ENCODE assay signal across 32 cellular contexts in the genomic region with DNA sequence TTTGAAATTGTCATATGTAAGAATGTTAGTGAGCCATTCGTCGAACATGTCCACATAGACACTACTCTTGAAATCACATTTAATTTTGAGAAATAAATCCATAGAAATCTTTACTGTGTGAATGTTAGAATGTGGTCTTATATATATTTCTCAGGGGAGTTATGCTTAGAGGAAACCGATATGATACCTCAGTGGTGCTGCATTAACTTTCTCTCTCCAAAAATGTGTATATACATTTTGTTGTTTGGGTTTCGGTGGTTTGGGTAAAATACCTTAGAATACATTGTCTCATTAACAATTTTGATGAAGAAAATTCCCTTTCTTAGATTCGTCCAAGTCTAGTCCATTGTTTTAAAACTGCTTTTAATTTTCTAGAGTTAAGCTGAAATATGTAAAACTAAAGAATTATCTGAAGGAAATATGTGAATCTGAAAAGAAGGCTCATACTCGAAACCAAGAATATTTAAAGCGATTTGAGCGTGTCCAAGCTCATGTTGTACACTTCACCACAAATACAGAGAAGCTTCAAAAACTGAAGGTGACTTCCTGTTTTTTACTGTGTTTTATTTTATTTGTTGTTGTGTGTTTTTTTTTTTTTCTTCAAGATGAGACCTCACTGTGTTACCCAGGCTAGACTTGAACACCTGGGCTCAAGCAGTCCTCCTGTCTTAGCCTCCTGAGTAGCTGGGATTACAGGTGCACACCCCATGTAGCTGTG. TPM values are rescaled to one million over a fixed set of nuclear protein-coding genes. Genes with fewer than 3 reads are reported as not detected.
"Had no signal": no experiment of that assay in that cellular context is flagged by ENCODE, and none has a peak within 500 bp of the region (broad histone marks: within the 10 kb centered on the region; RNA-seq: fewer than 3 reads in every experiment).

No MANE protein-coding gene starts in this region.

- H3K9me3 Mint-ChIP-seq: activated CD4-positive, alpha-beta memory T cell treated with anti-CD3 and anti-CD28 coated beads, Interleukin-2, amount 10 ng/mL, durations not matched to agents 7 days and 5 days; activated CD4-positive, alpha-beta T cell treated with anti-CD3 and anti-CD28 coated beads, Interleukin-2, amount 10 ng/mL, durations not matched to agents 7 days and 5 days; activated naive CD4-positive, alpha-beta T cell treated with anti-CD3 and anti-CD28 coated beads, Interleukin-2, amount 10 ng/mL, durations not matched to agents 7 days and 5 days; activated naive CD8-positive, alpha-beta T cell treated with anti-CD3 and anti-CD28 coated beads, Interleukin-2, amount 10 ng/mL, durations not matched to agents 7 days and 5 days; activated T-cell treated with anti-CD3 and anti-CD28 coated beads, Interleukin-2, amount 50 U/mL, for 24 hours; brain; natural killer cell; stimulated activated naive B cell treated with anti-CD40 and anti-IgM and Interleukin-4, amounts not matched to agents 10 μg/mL and 1 μg/mL and 100 μg/mL, for 72 hours had no signal

- H3K27ac Mint-ChIP-seq: activated CD4-positive, alpha-beta memory T cell treated with anti-CD3 and anti-CD28 coated beads, Interleukin-2, amount 10 ng/mL, durations not matched to agents 7 days and 5 days; activated CD4-positive, alpha-beta T cell treated with anti-CD3 and anti-CD28 coated beads, Interleukin-2, amount 10 ng/mL, durations not matched to agents 7 days and 5 days; activated naive CD4-positive, alpha-beta T cell treated with anti-CD3 and anti-CD28 coated beads, Interleukin-2, amount 10 ng/mL, durations not matched to agents 7 days and 5 days; activated naive CD8-positive, alpha-beta T cell treated with anti-CD3 and anti-CD28 coated beads, Interleukin-2, amount 10 ng/mL, durations not matched to agents 7 days and 5 days; activated T-cell treated with anti-CD3 and anti-CD28 coated beads, Interleukin-2, amount 50 U/mL, for 24 hours; brain; natural killer cell; stimulated activated naive B cell treated with anti-CD40 and anti-IgM and Interleukin-4, amounts not matched to agents 10 μg/mL and 1 μg/mL and 100 μg/mL, for 72 hours had no signal

- ATAC-seq: left lung; natural killer cell; stimulated activated naive B cell treated with anti-CD40 and anti-IgM and Interleukin-4, amounts not matched to agents 10 μg/mL and 1 μg/mL and 100 μg/mL, for 72 hours had no signal

- H3K4me3 Mint-ChIP-seq: activated CD4-positive, alpha-beta memory T cell treated with anti-CD3 and anti-CD28 coated beads, Interleukin-2, amount 10 ng/mL, durations not matched to agents 7 days and 5 days; activated CD4-positive, alpha-beta T cell treated with anti-CD3 and anti-CD28 coated beads, Interleukin-2, amount 10 ng/mL, durations not matched to agents 7 days and 5 days; activated naive CD4-positive, alpha-beta T cell treated with anti-CD3 and anti-CD28 coated beads, Interleukin-2, amount 10 ng/mL, durations not matched to agents 7 days and 5 days; activated naive CD8-positive, alpha-beta T cell treated with anti-CD3 and anti-CD28 coated beads, Interleukin-2, amount 10 ng/mL, durations not matched to agents 7 days and 5 days; activated T-cell treated with anti-CD3 and anti-CD28 coated beads, Interleukin-2, amount 50 U/mL, for 24 hours; brain; natural killer cell; stimulated activated naive B cell treated with anti-CD40 and anti-IgM and Interleukin-4, amounts not matched to agents 10 μg/mL and 1 μg/mL and 100 μg/mL, for 72 hours had no signal

- H3K27me3 ChIP-seq: ascending aorta, cardiac muscle cell, colonic mucosa, gastrocnemius medialis, left lung, sigmoid colon, stomach, thyroid gland had no signal

- H3K27ac ChIP-seq: ascending aorta, cardiac muscle cell, colonic mucosa, gastrocnemius medialis, left lung, sigmoid colon, stomach had no signal

- H3K27me3 Mint-ChIP-seq: activated CD4-positive, alpha-beta memory T cell treated with anti-CD3 and anti-CD28 coated beads, Interleukin-2, amount 10 ng/mL, durations not matched to agents 7 days and 5 days; activated CD4-positive, alpha-beta T cell treated with anti-CD3 and anti-CD28 coated beads, Interleukin-2, amount 10 ng/mL, durations not matched to agents 7 days and 5 days; activated naive CD4-positive, alpha-beta T cell treated with anti-CD3 and anti-CD28 coated beads, Interleukin-2, amount 10 ng/mL, durations not matched to agents 7 days and 5 days; activated naive CD8-positive, alpha-beta T cell treated with anti-CD3 and anti-CD28 coated beads, Interleukin-2, amount 10 ng/mL, durations not matched to agents 7 days and 5 days; activated T-cell treated with anti-CD3 and anti-CD28 coated beads, Interleukin-2, amount 50 U/mL, for 24 hours; brain; stimulated activated naive B cell treated with anti-CD40 and anti-IgM and Interleukin-4, amounts not matched to agents 10 μg/mL and 1 μg/mL and 100 μg/mL, for 72 hours had no signal

- DNase-seq: activated CD4-positive, alpha-beta memory T cell treated with anti-CD3 and anti-CD28 coated beads, Interleukin-2, amount 10 ng/mL, durations not matched to agents 7 days and 5 days; activated CD4-positive, alpha-beta T cell treated with anti-CD3 and anti-CD28 coated beads for 1 hour; activated CD4-positive, alpha-beta T cell treated with anti-CD3 and anti-CD28 coated beads, Interleukin-2, amount 10 ng/mL, durations not matched to agents 7 days and 5 days; activated CD8-positive, alpha-beta memory T cell treated with anti-CD3 and anti-CD28 coated beads, Interleukin-2, amount 50 U/mL, for 48 hours; activated gamma-delta T cell; activated naive CD4-positive, alpha-beta T cell treated with anti-CD3 and anti-CD28 coated beads, Interleukin-2, amount 10 ng/mL, durations not matched to agents 7 days and 5 days; activated naive CD8-positive, alpha-beta T cell treated with anti-CD3 and anti-CD28 coated beads, Interleukin-2, amount 10 ng/mL, durations not matched to agents 7 days and 5 days; activated T-cell treated with anti-CD3 and anti-CD28 coated beads, Interleukin-2, amount 50 U/mL, for 24 hours; colonic mucosa; effector memory CD4-positive, alpha-beta T cell; erythroblast; gastrocnemius medialis; glutamatergic neuron; left lung; mesendoderm; natural killer cell; retina; sigmoid colon; small intestine; stimulated activated CD4-positive, alpha-beta T cell treated with anti-CD3 and anti-CD28 coated beads, Interleukin-4, amount 100 ng/mL, for 4 hours; stimulated activated CD8-positive, alpha-beta memory T cell treated with anti-CD3 and anti-CD28 coated beads, Interleukin-4, amount 100 ng/mL, for 48 hours; stimulated activated naive B cell treated with anti-CD40 and anti-IgM and Interleukin-4, amounts not matched to agents 10 μg/mL and 1 μg/mL and 100 μg/mL, for 72 hours had no signal

- H3K4me3 ChIP-seq: ascending aorta, cardiac muscle cell, colonic mucosa, gastrocnemius medialis, left lung, lung, sigmoid colon, stomach, thyroid gland had no signal

- H3K9me3 ChIP-seq: ascending aorta, colonic mucosa, gastrocnemius medialis, left lung, sigmoid colon, stomach, thyroid gland had no signal

- H3K4me1 ChIP-seq: ascending aorta, colonic mucosa, left lung, stomach had no signal

- H3K4me1 Mint-ChIP-seq: brain; natural killer cell; stimulated activated naive B cell treated with anti-CD40 and anti-IgM and Interleukin-4, amounts not matched to agents 10 μg/mL and 1 μg/mL and 100 μg/mL, for 72 hours had no signal

- H3K36me3 ChIP-seq: cardiac muscle cell, colonic mucosa had no signal

RNA-seq across cellular contexts. Expression of gene LINC00237, which starts 30.0 kb away (rescaled TPM):
- total RNA-seq: activated CD4-positive, alpha-beta memory T cell treated with anti-CD3 and anti-CD28 coated beads, Interleukin-2, amount 10 ng/mL, durations not matched to agents 7 days and 5 days; activated CD4-positive, alpha-beta T cell treated with anti-CD3 and anti-CD28 coated beads, Interleukin-2, amount 10 ng/mL, durations not matched to agents 7 days and 5 days; ascending aorta; cardiac muscle cell; colonic mucosa; gastrocnemius medialis; left lung; lung; mononuclear cell; natural killer cell; omental fat pad; posterior vena cava; sigmoid colon; stomach; ureter had no signal
- polyA plus RNA-seq: cardiac muscle cell, sigmoid colon, small intestine, stomach had no signal
